1 cellular context compared by ENCODE assay signal in the genomic region with DNA sequence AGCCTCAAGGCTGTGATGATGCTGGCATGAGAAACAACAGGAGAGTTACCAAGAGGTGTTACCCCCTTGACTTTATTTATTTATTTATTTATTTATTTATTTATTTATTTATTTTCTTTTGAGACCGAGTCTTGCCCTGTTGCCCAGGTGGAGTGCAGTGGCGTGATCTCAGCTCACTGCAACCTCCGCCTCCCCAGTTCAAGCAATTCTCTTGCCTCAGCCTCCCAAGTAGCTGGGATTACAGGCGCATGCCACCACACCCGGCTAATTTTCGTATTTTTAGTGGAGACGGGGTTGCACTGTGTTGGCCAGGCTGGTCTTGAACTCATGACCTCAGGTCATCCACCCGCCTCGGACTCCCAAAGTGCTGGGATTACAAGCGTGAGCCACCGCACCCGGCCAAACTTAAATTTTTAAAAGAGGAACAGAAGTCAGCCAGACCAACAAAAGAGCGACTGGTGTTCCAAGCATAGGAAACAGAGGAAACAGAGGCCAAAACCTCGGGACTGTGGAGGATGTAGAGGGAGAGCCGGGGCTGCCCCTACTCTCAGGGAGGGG.
TF ChIP-seq lines count a peak whose summit lies in the region.
"Not testable (repeated sequence)": the region's sequence is repeated elsewhere in the genome, so short reads cannot be mapped to it uniquely, and the experiment has no call there.

No MANE protein-coding gene starts in this region.

TF ChIP-seq in HEK293, 187 proteins besides CTCF, POLR2A, EP300 and RAD21 (continues in another document):
- TF ChIP-seq ZNF18 (tag by site-specific recombination; IDR thresholded peaks at IDR 0.05) = peak; percentile 62
- 0 out of 2 replicates have a peak, but pooled peaks have one; percentile 8 for TF ChIP-seq ZSCAN4 (tag by site-specific recombination; IDR thresholded peaks at IDR 0.05)
- peak; percentile 27; the same call in 1 of the 2 replicates for TF ChIP-seq SP3 (tag by site-specific recombination; IDR thresholded peaks at IDR 0.05)
- TF ChIP-seq ZNF394 (tag by site-specific recombination; IDR thresholded peaks at IDR 0.05; ENCODE audit: borderline replicate concordance) = peak; percentile 99
- peak; percentile 46; the same call in 1 of the 2 replicates for TF ChIP-seq PRDM4 (tag by site-specific recombination; IDR thresholded peaks at IDR 0.05)
- TF ChIP-seq, protein P1, sequence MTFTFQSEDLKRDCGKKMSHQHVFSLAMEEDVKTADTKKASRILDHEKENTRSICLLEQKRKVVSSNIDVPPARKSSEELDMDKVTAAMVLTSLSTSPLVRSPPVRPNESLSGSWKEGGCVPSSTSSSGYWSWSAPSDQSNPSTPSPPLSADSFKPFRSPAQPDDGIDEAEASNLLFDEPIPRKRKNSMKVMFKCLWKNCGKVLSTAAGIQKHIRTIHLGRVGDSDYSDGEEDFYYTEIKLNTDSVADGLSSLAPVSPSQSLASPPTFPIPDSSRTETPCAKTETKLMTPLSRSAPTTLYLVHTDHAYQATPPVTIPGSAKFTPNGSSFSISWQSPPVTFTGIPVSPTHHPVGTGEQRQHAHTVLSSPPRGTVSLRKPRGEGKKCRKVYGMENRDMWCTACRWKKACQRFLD (tag by site-specific recombination; IDR thresholded peaks at IDR 0.05) = peak; percentile 88
- peak; percentile 72; the same call in 1 of the 2 replicates for TF ChIP-seq TSHZ1 (tag by site-specific recombination; IDR thresholded peaks at IDR 0.05; ENCODE audit: borderline replicate concordance)
- peak; percentile 92 for TF ChIP-seq ZNF623 (tag by site-specific recombination; IDR thresholded peaks at IDR 0.05)
- peak; percentile 99 for TF ChIP-seq ZNF266 (tag by site-specific recombination; IDR thresholded peaks at IDR 0.05; ENCODE audit: low read depth)
- TF ChIP-seq ZNF19 (tag by site-specific recombination; IDR thresholded peaks at IDR 0.05; ENCODE audit: low read depth) = peak; percentile 98
- peak; percentile 59; the same call in 1 of the 2 replicates for TF ChIP-seq KLF7 (tag by site-specific recombination; IDR thresholded peaks at IDR 0.05; ENCODE audit: borderline replicate concordance)
- not testable (repeated sequence) for TF ChIP-seq ZNF274 (IDR thresholded peaks at IDR 0.05; ENCODE audit: low read length)
- TF ChIP-seq ZNF274 (tag by site-specific recombination; IDR thresholded peaks at IDR 0.05; ENCODE audit: borderline replicate concordance) = peak; percentile 49; the same call in 1 of the 2 replicates
- peak; percentile 65 for TF ChIP-seq ZNF121 (tag by site-specific recombination; IDR thresholded peaks at IDR 0.05)
- TF ChIP-seq ZNF670 (tag by site-specific recombination; IDR thresholded peaks at IDR 0.05; ENCODE audit: low read depth) = 0 out of 2 replicates have a peak, but pooled peaks have one; percentile 56
- peak; percentile 98 for TF ChIP-seq ZNF518A (tag by site-specific recombination; conservative IDR thresholded peaks at IDR 0.05; ENCODE audit: low read depth)
- peak; percentile 86 for TF ChIP-seq ZBTB21 (tag by site-specific recombination; IDR thresholded peaks at IDR 0.05)
- peak; percentile 93 for TF ChIP-seq RBAK (tag by site-specific recombination; IDR thresholded peaks at IDR 0.05)
- TF ChIP-seq WT1 (tag by site-specific recombination; IDR thresholded peaks at IDR 0.05) = peak; percentile 20; the same call in 1 of the 2 replicates
- TF ChIP-seq AEBP2 (tag by site-specific recombination; IDR thresholded peaks at IDR 0.05; ENCODE audit: borderline replicate concordance) = peak; percentile 97
- TF ChIP-seq OSR2 (tag by site-specific recombination; IDR thresholded peaks at IDR 0.05) = 0 out of 2 replicates have a peak, but pooled peaks have one; percentile 6
- TF ChIP-seq ZNF555 (tag by site-specific recombination; conservative IDR thresholded peaks at IDR 0.05) = peak; percentile 98
- peak; percentile 98; the same call in 1 of the 2 replicates for TF ChIP-seq ZNF514 (tag by site-specific recombination; IDR thresholded peaks at IDR 0.05)
- peak; percentile 38; the same call in 1 of the 2 replicates for TF ChIP-seq ZNF214 (tag by site-specific recombination; IDR thresholded peaks at IDR 0.05; ENCODE audit: borderline replicate concordance)
- 0 out of 2 replicates have a peak, but pooled peaks have one; percentile 40 for TF ChIP-seq ZNF26 (tag by site-specific recombination; IDR thresholded peaks at IDR 0.05)
- peak; percentile 99 for TF ChIP-seq ZNF433 (tag by site-specific recombination; IDR thresholded peaks at IDR 0.05; ENCODE audit: low read depth)
- TF ChIP-seq, protein P2, sequence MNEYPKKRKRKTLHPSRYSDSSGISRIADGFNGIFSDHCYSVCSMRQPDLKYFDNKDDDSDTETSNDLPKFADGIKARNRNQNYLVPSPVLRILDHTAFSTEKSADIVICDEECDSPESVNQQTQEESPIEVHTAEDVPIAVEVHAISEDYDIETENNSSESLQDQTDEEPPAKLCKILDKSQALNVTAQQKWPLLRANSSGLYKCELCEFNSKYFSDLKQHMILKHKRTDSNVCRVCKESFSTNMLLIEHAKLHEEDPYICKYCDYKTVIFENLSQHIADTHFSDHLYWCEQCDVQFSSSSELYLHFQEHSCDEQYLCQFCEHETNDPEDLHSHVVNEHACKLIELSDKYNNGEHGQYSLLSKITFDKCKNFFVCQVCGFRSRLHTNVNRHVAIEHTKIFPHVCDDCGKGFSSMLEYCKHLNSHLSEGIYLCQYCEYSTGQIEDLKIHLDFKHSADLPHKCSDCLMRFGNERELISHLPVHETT (tag by site-specific recombination; IDR thresholded peaks at IDR 0.05) = peak; percentile 74
- peak; percentile 100 for TF ChIP-seq ZNF426 (tag by site-specific recombination; IDR thresholded peaks at IDR 0.05)
- TF ChIP-seq ZNF354C (tag by site-specific recombination; IDR thresholded peaks at IDR 0.05; ENCODE audit: borderline replicate concordance, low read depth) = peak; percentile 97
- peak; percentile 97 for TF ChIP-seq ZNF140 (tag by site-specific recombination; IDR thresholded peaks at IDR 0.05)
- peak; percentile 32; the same call in 1 of the 2 replicates for TF ChIP-seq ZNF146 (tag by site-specific recombination; IDR thresholded peaks at IDR 0.05)
- peak; percentile 97 for TF ChIP-seq ZNF664 (tag by site-specific recombination; IDR thresholded peaks at IDR 0.05)
- TF ChIP-seq ZBTB1 (tag by site-specific recombination; IDR thresholded peaks at IDR 0.05) = peak; percentile 95; the same call in 1 of the 2 replicates
